ENCODE assay signal across 8 cellular contexts in genomic region chr7:107201795-107202450, GRCh38. TPM values are rescaled to one million over a fixed set of nuclear protein-coding genes. Genes with fewer than 3 reads are reported as not detected.
DNase-seq lines count a peak whose midpoint lies in the region; ATAC-seq and TF ChIP-seq lines count a peak whose summit lies in the region.

No MANE protein-coding gene starts in this region.

- H3K27me3 ChIP-seq in colonic mucosa = no peaks in the 10 kb centered on the region
- H3K27me3 ChIP-seq in mesenchymal stem cell (ENCODE audit: control insufficient read depth in 1 of 2, insufficient read depth in 1 of 2, low read length in 2 of 2) = no peaks in the 10 kb centered on the region

- no peak overlapping the region for H4K91ac ChIP-seq in mesenchymal stem cell (ENCODE audit: low read length)

- H3K36me3 ChIP-seq in colonic mucosa (no peaks in the 10 kb centered on the region), mesenchymal stem cell (ENCODE audit: control insufficient read depth in 1 of 2, insufficient read depth in 2 of 2, low read depth in 1 of 2, low read length in 2 of 2) (peaks cover 20 to 97% of the 10 kb centered on the region in 2 experiments)

- no peak overlapping the region for H4K8ac ChIP-seq in mesenchymal stem cell (ENCODE audit: low read length)

- no peak overlapping the region for H2BK15ac ChIP-seq in mesenchymal stem cell (ENCODE audit: low read depth, poor library complexity, severe bottlenecking)

- H3K27ac ChIP-seq in colonic mucosa (no peak overlapping the region), mesenchymal stem cell (ENCODE audit: low read length, poor library complexity, severe bottlenecking) (no peak overlapping the region)

- H3K9me3 ChIP-seq in colonic mucosa (peaks cover 3% of the 10 kb centered on the region), mesenchymal stem cell (ENCODE audit: control insufficient read depth, low read length) (no peaks in the 10 kb centered on the region)

- H2AK5ac ChIP-seq in mesenchymal stem cell (ENCODE audit: low read length, severe bottlenecking) = no peak overlapping the region

- TF ChIP-seq CTCF in colonic mucosa (IDR thresholded peaks at IDR 0.05) = peak; percentile 34

- H3K4me1 ChIP-seq in colonic mucosa (no peaks in the 10 kb centered on the region), mesenchymal stem cell (ENCODE audit: control insufficient read depth, insufficient read depth, low read depth, low read length) (no peaks in the 10 kb centered on the region)

- H3K23ac ChIP-seq in mesenchymal stem cell (ENCODE audit: low read length in 2 of 2) = no peak overlapping the region

- no peak overlapping the region for H3K4ac ChIP-seq in mesenchymal stem cell (ENCODE audit: low read depth in 1 of 2, low read length in 2 of 2)

- H3K79me1 ChIP-seq in mesenchymal stem cell (replicated peaks; ENCODE audit: low read length, poor library complexity, severe bottlenecking) = peaks cover 3% of the 10 kb centered on the region

- H3K4me2 ChIP-seq in mesenchymal stem cell (ENCODE audit: low read length, poor library complexity, severe bottlenecking) = no peak overlapping the region

- H2AFZ ChIP-seq in mesenchymal stem cell (ENCODE audit: low read depth, low read length) = no peak overlapping the region

- no peak overlapping the region for H2BK120ac ChIP-seq in mesenchymal stem cell (ENCODE audit: low read depth, low read length)

- H3K4me3 ChIP-seq in colonic mucosa (no peak overlapping the region), mesenchymal stem cell (ENCODE audit: insufficient read depth in 1 of 2, low read depth in 1 of 2, low read length in 2 of 2) (no peak overlapping the region)

- 100% methylated on average over 3 of the region's 4 CpGs for WGBS in mesenchymal stem cell

- H3K9ac ChIP-seq in colonic mucosa (ENCODE audit: low read depth in 2 of 2, low read length in 2 of 2) = no peak overlapping the region
- H3K9ac ChIP-seq in mesenchymal stem cell (ENCODE audit: low read length) = no peak overlapping the region

- H2BK5ac ChIP-seq in mesenchymal stem cell (ENCODE audit: low read depth, low read length, poor library complexity, severe bottlenecking) = no peak overlapping the region

- ATAC-seq in HG03097 (IDR thresholded peaks at IDR 0.05; ENCODE audit: low FRiP score, unreplicated experiment) (no peak), HG03039 (IDR thresholded peaks at IDR 0.05; ENCODE audit: unreplicated experiment) (no peak)

- H3K14ac ChIP-seq in mesenchymal stem cell (ENCODE audit: low read length in 2 of 2) = no peak overlapping the region

- DNase-seq in stimulated activated CD4-positive, alpha-beta T cell treated with anti-CD3 and anti-CD28 coated beads, Interleukin-15, amount 100 ng/mL, for 24 hours = peak; percentile 29
- DNase-seq in stimulated activated CD4-positive, alpha-beta T cell treated with anti-CD3 and anti-CD28 coated beads, Interleukin-12 subunit alpha, Interleukin-12 subunit beta, amount 100 ng/mL, for 4 hours = no peak
- DNase-seq in LHCN-M2 (ENCODE audit: low read depth) (peak; percentile 51), SHP77 (lab: John Stamatoyannopoulos, UW) (peak; percentile 65 to 68), colonic mucosa (peak; percentile 56), mesenchymal stem cell (peak; percentile 26)

- no peak overlapping the region for H2BK12ac ChIP-seq in mesenchymal stem cell (ENCODE audit: low read length in 2 of 2)

- H3K18ac ChIP-seq in mesenchymal stem cell (ENCODE audit: low read depth in 1 of 2, low read length in 2 of 2) = no peak overlapping the region

- intact Hi-C loops in colonic mucosa (cut with DNase I) = no loop called here

RNA-seq across cellular contexts. Expression of gene HBP1, which starts 33.1 kb away (rescaled TPM):
- total RNA-seq in LHCN-M2 (2014; rRNA removed) = 39.4 and 52.0 TPM in 2 replicates
- 19.0 TPM for polyA plus RNA-seq in LHCN-M2 (2012)
- total RNA-seq in colonic mucosa = 10 to 100 TPM; 25.1 to 78.7 TPM
- polyA plus RNA-seq in mesenchymal stem cell (2013, experiment 1 of 2) = 39.5 TPM
- polyA plus RNA-seq in mesenchymal stem cell (2013, experiment 2 of 2) = 40.4 TPM
